Comparison of ENCODE assay signal across 20 cellular contexts in genomic region chrX:114584983-114585842, GRCh38. TPM values are rescaled to one million over a fixed set of nuclear protein-coding genes. Genes with fewer than 3 reads are reported as not detected.
DNase-seq lines count a peak whose midpoint lies in the region; ATAC-seq, FAIRE-seq and TF ChIP-seq lines count a peak whose summit lies in the region.
"Had no signal": no experiment of that assay in that cellular context is flagged by ENCODE, and none has a peak within 500 bp of the region (broad histone marks: within the 10 kb centered on the region; RNA-seq: fewer than 3 reads in every experiment).

No MANE protein-coding gene starts in this region.

- H3K79me2 ChIP-seq in GM23338 (replicated peaks; ENCODE audit: insufficient read depth) = no peaks in the 10 kb centered on the region
- H3K79me2 ChIP-seq in astrocyte (ENCODE audit: insufficient read depth, low read length) = no peaks in the 10 kb centered on the region
- H3K79me2 ChIP-seq in trophoblast cell (ENCODE audit: control insufficient read depth, insufficient read depth, low read length, poor library complexity) = no peaks in the 10 kb centered on the region

- H3K4me3 ChIP-seq in GM23338 (peak overlapping the region; percentile 60), astrocyte (ENCODE audit: insufficient read depth, low read depth, low read length) (no peak overlapping the region), iPS DF 6.9 (ENCODE audit: low read length) (peak overlapping the region; percentile 46; the same call in 1 of the 2 replicates), trophoblast cell (ENCODE audit: low read depth, low read length) (no peak overlapping the region)
- H3K4me3 ChIP-seq: adrenal gland had no signal

- H3K27me3 Mint-ChIP-seq in GM23338 (ENCODE audit: insufficient read depth, low read depth, poor library complexity) = peaks cover 53% of the 10 kb centered on the region
- H3K27me3 Mint-ChIP-seq in astrocyte (ENCODE audit: low read depth, unreplicated experiment) = peaks cover 57% of the 10 kb centered on the region

- H3K79me1 ChIP-seq in trophoblast cell (ENCODE audit: low read length) = no peaks in the 10 kb centered on the region

- WGBS in iPS DF 6.9 (ENCODE audit: insufficient coverage, insufficient read length) = no CpG with 5 or more reads among the region's 27 CpGs
- WGBS in trophoblast cell (ENCODE audit: extremely low coverage, insufficient coverage, insufficient read length) = no CpG with 5 or more reads among the region's 27 CpGs

- no peak overlapping the region for H4K91ac ChIP-seq in trophoblast cell (ENCODE audit: low read depth, low read length)

- H2BK5ac ChIP-seq in trophoblast cell (ENCODE audit: low read depth, low read length, poor library complexity) = no peak overlapping the region

- H3K36me3 Mint-ChIP-seq in GM23338 (ENCODE audit: low read depth) = peaks cover 2% of the 10 kb centered on the region; the same call in 1 of the 3 replicates
- H3K36me3 Mint-ChIP-seq in astrocyte (ENCODE audit: low read depth, unreplicated experiment) = no peaks in the 10 kb centered on the region

- FAIRE-seq in astrocyte (lab: Jason Lieb, UNC) = peak; percentile 9

- DNase-seq in GM23338 (ENCODE audit: low spot score) (peak; percentile 29), astrocyte (ENCODE audit: low read depth) (no peak), iPS DF 6.9 (ENCODE audit: low read depth, low spot score) (no peak), trophoblast cell (no peak), NCI-H146 (lab: John Stamatoyannopoulos, UW) (no peak)
- DNase-seq in stimulated activated CD4-positive, alpha-beta T cell treated with anti-CD3 and anti-CD28 coated beads, Interleukin-4, amount 100 ng/mL, for 24 hours = no peak
- DNase-seq: activated CD4-positive, CD25-positive, alpha-beta regulatory T cell; adrenal gland; CD8-positive, alpha-beta memory T cell; EL; Kasumi-1; NCI-H1105; NCI-H526; OCI-M1; stimulated activated CD4-positive, alpha-beta T cell treated with anti-CD3 and anti-CD28 coated beads, Interleukin-2, amount 100 ng/mL, for 24 hours had no signal

- no peak overlapping the region for H4K12ac ChIP-seq in trophoblast cell (ENCODE audit: low read depth, low read length)

- peaks cover 23% of the 10 kb centered on the region for H3K4me1 ChIP-seq in GM23338 (ENCODE audit: insufficient read depth)
- H3K4me1 ChIP-seq in astrocyte (ENCODE audit: insufficient read depth, low read length) = peaks cover 4% of the 10 kb centered on the region
- H3K4me1 ChIP-seq in iPS DF 6.9 (ENCODE audit: control insufficient read depth, insufficient read depth, low read length) = peaks cover 1% of the 10 kb centered on the region; the same call in 1 of the 2 replicates
- peaks cover 3 to 8% of the 10 kb centered on the region in 2 experiments for H3K4me1 ChIP-seq in trophoblast cell (ENCODE audit: control insufficient read depth in 1 of 2, insufficient read depth in 2 of 2, low read length in 2 of 2)
- H3K4me1 ChIP-seq: adrenal gland had no signal

- no peaks in the 10 kb centered on the region for H3K36me3 ChIP-seq in GM23338 (ENCODE audit: insufficient read depth)
- H3K36me3 ChIP-seq in astrocyte (ENCODE audit: insufficient read depth, low read length) = no peaks in the 10 kb centered on the region
- no peaks in the 10 kb centered on the region for H3K36me3 ChIP-seq in iPS DF 6.9 (ENCODE audit: control insufficient read depth, insufficient read depth, low read length)
- H3K36me3 ChIP-seq in trophoblast cell (ENCODE audit: control insufficient read depth in 1 of 2, insufficient read depth in 2 of 2, low read length in 2 of 2) = no peaks in the 10 kb centered on the region
- H3K36me3 ChIP-seq: adrenal gland had no signal

- H3K4me1 Mint-ChIP-seq in GM23338 (peaks cover 27% of the 10 kb centered on the region; the same call in 2 of the 3 replicates), astrocyte (ENCODE audit: low read depth, unreplicated experiment) (no peaks in the 10 kb centered on the region)
- H3K4me1 Mint-ChIP-seq: CD8-positive, alpha-beta memory T cell; central memory CD8-positive, alpha-beta T cell had no signal

- H2AFZ ChIP-seq in GM23338 (no peak overlapping the region), astrocyte (ENCODE audit: low read depth, low read length) (no peak overlapping the region), trophoblast cell (ENCODE audit: insufficient read depth, low read length, poor library complexity) (no peak overlapping the region)

- H3K9ac ChIP-seq in astrocyte (ENCODE audit: low read length) = no peak overlapping the region
- no peak overlapping the region for H3K9ac ChIP-seq in trophoblast cell (ENCODE audit: low read length)

- H3K9me3 ChIP-seq in astrocyte (ENCODE audit: insufficient read depth, low read depth, low read length) = no peaks in the 10 kb centered on the region
- H3K9me3 ChIP-seq in iPS DF 6.9 (ENCODE audit: control insufficient read depth, insufficient read depth, low read length) = no peaks in the 10 kb centered on the region
- H3K9me3 ChIP-seq in trophoblast cell (ENCODE audit: insufficient read depth, low read depth, low read length) = peaks cover 4% of the 10 kb centered on the region
- H3K9me3 ChIP-seq: adrenal gland had no signal

- no peak overlapping the region for H3K4ac ChIP-seq in trophoblast cell (ENCODE audit: low read depth, low read length)

- H3K4me2 ChIP-seq in GM23338 = peak overlapping the region; percentile 83
- peak overlapping the region; percentile 68 for H3K4me2 ChIP-seq in astrocyte (ENCODE audit: low read length)
- H3K4me2 ChIP-seq in trophoblast cell (ENCODE audit: low read length) = peak overlapping the region; percentile 85

- H3F3A ChIP-seq in GM23338 (replicated peaks; ENCODE audit: low read depth) = peaks cover 17% of the 10 kb centered on the region; the same call in 1 of the 2 replicates

- H4K20me1 ChIP-seq in GM23338 (replicated peaks; ENCODE audit: insufficient read depth) (peaks cover 6% of the 10 kb centered on the region; the same call in 1 of the 2 replicates), astrocyte (ENCODE audit: insufficient read depth, low read length) (no peaks in the 10 kb centered on the region)

- no peak overlapping the region for H2BK12ac ChIP-seq in trophoblast cell (ENCODE audit: low read length)

- H3K27ac Mint-ChIP-seq in GM23338 (no peak overlapping the region), astrocyte (ENCODE audit: unreplicated experiment) (no peak overlapping the region)
- H3K27ac Mint-ChIP-seq: CD8-positive, alpha-beta memory T cell; T-helper 2 cell treated with Interferon-gamma antibody and Interleukin-4, amounts not matched to agents 5 μg/mL and 100 μg/mL, for 36 hours had no signal

- H3K18ac ChIP-seq in trophoblast cell (ENCODE audit: low read length) = no peak overlapping the region

- ATAC-seq in GM23338 (peak; percentile 5), HG03457 (IDR thresholded peaks at IDR 0.05; ENCODE audit: unreplicated experiment) (no peak), HG03342 (IDR thresholded peaks at IDR 0.05; ENCODE audit: unreplicated experiment) (no peak)

- H3K23ac ChIP-seq in trophoblast cell (ENCODE audit: low read length) = no peak overlapping the region

- H3K4me3 Mint-ChIP-seq in GM23338 (peak overlapping the region; percentile 79), astrocyte (ENCODE audit: unreplicated experiment) (peak overlapping the region; percentile 60)
- H3K4me3 Mint-ChIP-seq: CD8-positive, alpha-beta memory T cell; central memory CD8-positive, alpha-beta T cell; T-helper 2 cell treated with Interferon-gamma antibody and Interleukin-4, amounts not matched to agents 5 μg/mL and 100 μg/mL, for 36 hours had no signal

- H4K8ac ChIP-seq in trophoblast cell (ENCODE audit: low read depth, low read length) = no peak overlapping the region

- H3K9me3 Mint-ChIP-seq in GM23338 = no peaks in the 10 kb centered on the region; the same call in 2 of the 3 replicates
- H3K9me3 Mint-ChIP-seq in astrocyte (ENCODE audit: unreplicated experiment) = peaks cover 5% of the 10 kb centered on the region
- H3K9me3 Mint-ChIP-seq: T-helper 2 cell treated with Interferon-gamma antibody and Interleukin-4, amounts not matched to agents 5 μg/mL and 100 μg/mL, for 36 hours had no signal

- no peak overlapping the region for H3K14ac ChIP-seq in trophoblast cell (ENCODE audit: low read length)

- H3K27ac ChIP-seq in GM23338 (ENCODE audit: low read depth) (peak overlapping the region; percentile 66; the same call in 1 of the 2 replicates), astrocyte (ENCODE audit: low read depth, low read length) (no peak overlapping the region), iPS DF 6.9 (ENCODE audit: low read length) (no peak overlapping the region), trophoblast cell (ENCODE audit: low read depth, low read length) (no peak overlapping the region)
- H3K27ac ChIP-seq: adrenal gland had no signal

- no peak overlapping the region for H2AK5ac ChIP-seq in trophoblast cell (ENCODE audit: low read length)

- H3K27me3 ChIP-seq in GM23338 (ENCODE audit: insufficient read depth) (peaks cover 59% of the 10 kb centered on the region), astrocyte (ENCODE audit: insufficient read depth, low read length) (peaks cover 39% of the 10 kb centered on the region), iPS DF 6.9 (ENCODE audit: control insufficient read depth, insufficient read depth, low read length) (peaks cover 35% of the 10 kb centered on the region), trophoblast cell (ENCODE audit: insufficient read depth, low read length) (peaks cover 38% of the 10 kb centered on the region)

- no peaks in the 10 kb centered on the region for H3K9me2 ChIP-seq in GM23338 (ENCODE audit: insufficient read depth)

- no peak for TF ChIP-seq CTCF in GM23338 (conservative IDR thresholded peaks at IDR 0.05; ENCODE audit: low read depth in 2 of 2)
- no peak for TF ChIP-seq CTCF in astrocyte (IDR thresholded peaks at IDR 0.05; ENCODE audit: insufficient read depth, low read depth, low read length)

- no peak overlapping the region for H2BK120ac ChIP-seq in trophoblast cell (ENCODE audit: insufficient read depth, low read length, poor library complexity)

RNA-seq across cellular contexts. Expression of gene HTR2C, which starts 1.3 kb away (rescaled TPM):
- 2.4 and 2.7 TPM in 2 replicates for total RNA-seq in GM23338 (2014; rRNA removed; shearing (Covaris generic))
- polyA plus RNA-seq in GM23338 (2016; fragmentation: Nextera tagmentation; extraction: Ambion mirVana) = 1.4 and 2.0 TPM in 2 replicates
- total RNA-seq in astrocyte = not detected in 2 replicates
- 0.01 TPM in 1 of 2 replicates, not detected in the other for polyA plus RNA-seq in trophoblast cell (2013)
- total RNA-seq: adrenal gland; CD8-positive, alpha-beta memory T cell; HT-29 had no signal
- polyA plus RNA-seq: adrenal gland; CD8-positive, alpha-beta memory T cell had no signal

Comparison
In these comparisons a context has a peak if more than half of its experiments do, and no peak if none do; other contexts are left out.
1. H3K4me3 ChIP-seq: peak in GM23338 (single experiment) and iPS DF 6.9 (single experiment); none in astrocyte (single experiment) and trophoblast cell (single experiment).
2. Peak in every context shown above with its lines, with median percentiles within 50 percentile points of each other: H3K4me2 ChIP-seq.